ENCODE assay signal across 8 cellular contexts in genomic region chr5:43007911-43008368, GRCh38. TPM values are rescaled to one million over a fixed set of nuclear protein-coding genes. Genes with fewer than 3 reads are reported as not detected.
DNase-seq lines count a peak whose midpoint lies in the region; ATAC-seq and TF ChIP-seq lines count a peak whose summit lies in the region.

No MANE protein-coding gene starts in this region.

- TF ChIP-seq POLR2A in GM10847 (IDR thresholded peaks at IDR 0.05; ENCODE audit: extremely low read depth, insufficient read length) = peak; percentile 48

- no peaks in the 10 kb centered on the region; the same call in 1 of the 2 replicates for H3K27me3 ChIP-seq in SJSA1 (replicated peaks)
- peaks cover 68% of the 10 kb centered on the region for H3K27me3 ChIP-seq in cardiac muscle cell
- H3K27me3 ChIP-seq in psoas muscle (ENCODE audit: insufficient read depth in 3 of 3, low read length in 2 of 3) = peaks cover 0 to 28% (median 19%) of the 10 kb centered on the region in 3 donors

- peak overlapping the region; percentile 84 for H3K27ac ChIP-seq in SJSA1
- H3K27ac ChIP-seq in cardiac muscle cell = peak overlapping the region; percentile 11
- peak overlapping the region; percentile 90 for H3K27ac ChIP-seq in psoas muscle

- H3K9me3 ChIP-seq in SJSA1 (replicated peaks) = no peaks in the 10 kb centered on the region
- H3K9me3 ChIP-seq in cardiac muscle cell (ENCODE audit: low read depth) = no peaks in the 10 kb centered on the region
- no peaks in the 10 kb centered on the region for H3K9me3 ChIP-seq in psoas muscle

- TF ChIP-seq CTCF in HFF-Myc (IDR thresholded peaks at IDR 0.05; ENCODE audit: low read depth, low read length, missing control alignments) (no peak), cardiac muscle cell (IDR thresholded peaks at IDR 0.05; ENCODE audit: low read depth, low read length) (no peak), psoas muscle (IDR thresholded peaks at IDR 0.05) (no peak)

- intact Hi-C loops in psoas muscle (cut with DNase I) = loop anchor here in 1 of 2 donors (5.0 kb wide), 1 partner anchor 34 kb away; the partner anchor contains the start of gene ANXA2R

- DNase-seq in HFF-Myc (ENCODE audit: extremely low read depth, low read depth) (no peak), MV-4-11 (lab: John Stamatoyannopoulos, UW) (peak; percentile 89), SJSA1 (ENCODE audit: low read depth in 1 of 2, low spot score in 2 of 2) (peak; percentile 80 to 96), cardiac muscle cell (ENCODE audit: low read depth in 1 of 2, low spot score in 1 of 2) (peak; percentile 75 to 89), psoas muscle (peak; percentile 69 to 79), putamen (ENCODE audit: low spot score) (no peak)
- DNase-seq in activated naive CD4-positive, alpha-beta T cell treated with Interleukin-2 at 50 U/mL for 16 hours = peak; percentile 82

- H3K4me3 ChIP-seq in HFF-Myc (replicated peaks; ENCODE audit: low read depth, low read length) (peak overlapping the region; percentile 41), SJSA1 (peak overlapping the region; percentile 48), cardiac muscle cell (peak overlapping the region; percentile 41), psoas muscle (peak overlapping the region; percentile 74)

- peaks cover 26% of the 10 kb centered on the region for H3K4me1 ChIP-seq in SJSA1 (replicated peaks)
- no peaks in the 10 kb centered on the region for H3K4me1 ChIP-seq in cardiac muscle cell (ENCODE audit: low read depth)
- H3K4me1 ChIP-seq in psoas muscle = no peaks in the 10 kb centered on the region

- WGBS in psoas muscle, 3 donors = 3 to 5% (median 3%) methylated on average over 25 of the region's 25 CpGs

- ATAC-seq in psoas muscle = peak; percentile 61 to 73 (median 68)

- H3K36me3 ChIP-seq in SJSA1 (no peaks in the 10 kb centered on the region), cardiac muscle cell (no peaks in the 10 kb centered on the region), psoas muscle (ENCODE audit: insufficient read depth in 1 of 2, low read depth in 1 of 2) (no peaks in the 10 kb centered on the region)

RNA-seq across cellular contexts. Expression of gene ANXA2R, which starts 32.2 kb away (rescaled TPM):
- total RNA-seq in SJSA1 (2014; rRNA removed; shearing (Covaris generic)) = 1.4 and 2.5 TPM in 2 replicates
- total RNA-seq in cardiac muscle cell (0.32 and 0.63 TPM in 2 replicates), psoas muscle (1 to 10 TPM in 1 of 4 donors, under 1 TPM in 3; 0.46 to 1.6 (median 0.78) TPM)
- polyA plus RNA-seq in cardiac muscle cell (0.43 and 0.46 TPM in 2 replicates), psoas muscle (1 to 10 TPM in 2 of 3 donors, under 1 TPM in 1; 0.66 to 2.7 (median 1.8) TPM)

Comparison
In these comparisons a context has a peak if more than half of its experiments do, and no peak if none do; other contexts are left out.
1. DNase-seq: peak in MV-4-11 (single experiment), SJSA1 (2 of 2), activated naive CD4-positive, alpha-beta T cell treated with Interleukin-2 at 50 U/mL for 16 hours (single experiment), cardiac muscle cell (2 of 2) and psoas muscle (2 of 2); none in HFF-Myc (single experiment) and putamen (single experiment).
2. H3K27ac ChIP-seq: peak in every context shown above with its lines; median percentile 90 in psoas muscle; 84 in SJSA1; 11 in cardiac muscle cell.
3. Peak in every context shown above with its lines, with median percentiles within 50 percentile points of each other: H3K4me3 ChIP-seq.